In genomic region chrX:104324461-104324860, GRCh38 we compare ENCODE assay signal across 21 cellular contexts.
"Had no signal": no experiment of that assay in that cellular context is flagged by ENCODE, and none has a peak within 500 bp of the region (broad histone marks: within the 10 kb centered on the region; RNA-seq: fewer than 3 reads in every experiment).

No MANE protein-coding gene starts in this region.

- H3K4me1 ChIP-seq: colonic mucosa, heart left ventricle, lower lobe of right lung, neural progenitor cell, stomach, suprapubic skin, tibial nerve, uterus had no signal

- FAIRE-seq: bronchial epithelial cell had no signal

- H3K27me3 Mint-ChIP-seq: activated CD4-positive, alpha-beta memory T cell treated with anti-CD3 and anti-CD28 coated beads for 36 hours; activated naive CD8-positive, alpha-beta T cell treated with anti-CD3 and anti-CD28 coated beads for 36 hours; stimulated activated memory B cell treated with anti-CD40 and anti-IgM and Interleukin-4, amounts not matched to agents 10 μg/mL and 1 μg/mL and 100 μg/mL, for 72 hours had no signal

- H3K4me3 Mint-ChIP-seq: activated CD4-positive, alpha-beta memory T cell treated with anti-CD3 and anti-CD28 coated beads for 36 hours; activated naive CD8-positive, alpha-beta T cell treated with anti-CD3 and anti-CD28 coated beads for 36 hours; mesothelial cell of epicardium; naive thymus-derived CD8-positive, alpha-beta T cell; neural progenitor cell; stimulated activated memory B cell treated with anti-CD40 and anti-IgM and Interleukin-4, amounts not matched to agents 10 μg/mL and 1 μg/mL and 100 μg/mL, for 72 hours had no signal

- H3K9me3 Mint-ChIP-seq: activated CD4-positive, alpha-beta memory T cell treated with anti-CD3 and anti-CD28 coated beads for 36 hours; activated naive CD8-positive, alpha-beta T cell treated with anti-CD3 and anti-CD28 coated beads for 36 hours; stimulated activated memory B cell treated with anti-CD40 and anti-IgM and Interleukin-4, amounts not matched to agents 10 μg/mL and 1 μg/mL and 100 μg/mL, for 72 hours had no signal

- H3K36me3 Mint-ChIP-seq: activated CD4-positive, alpha-beta memory T cell treated with anti-CD3 and anti-CD28 coated beads for 36 hours; activated naive CD8-positive, alpha-beta T cell treated with anti-CD3 and anti-CD28 coated beads for 36 hours; mesothelial cell of epicardium; neural progenitor cell; stimulated activated memory B cell treated with anti-CD40 and anti-IgM and Interleukin-4, amounts not matched to agents 10 μg/mL and 1 μg/mL and 100 μg/mL, for 72 hours had no signal

- H3K27ac Mint-ChIP-seq: activated CD4-positive, alpha-beta memory T cell treated with anti-CD3 and anti-CD28 coated beads for 36 hours; activated naive CD8-positive, alpha-beta T cell treated with anti-CD3 and anti-CD28 coated beads for 36 hours; mesothelial cell of epicardium; neural progenitor cell; stimulated activated memory B cell treated with anti-CD40 and anti-IgM and Interleukin-4, amounts not matched to agents 10 μg/mL and 1 μg/mL and 100 μg/mL, for 72 hours had no signal

- H3K27me3 ChIP-seq: colonic mucosa, heart left ventricle, neural progenitor cell, stomach, suprapubic skin, uterus had no signal

- DNase-seq: activated CD4-positive, alpha-beta memory T cell treated with anti-CD3 and anti-CD28 coated beads for 36 hours; activated CD4-positive, alpha-beta T cell treated with anti-CD3 and anti-CD28 coated beads for 48 hours; activated naive CD4-positive, alpha-beta T cell treated with Interleukin-2 at 50 U/mL for 16 hours; activated naive CD8-positive, alpha-beta T cell treated with anti-CD3 and anti-CD28 coated beads for 36 hours; activated T-cell treated with anti-CD3 and anti-CD28 coated beads, Interleukin-2, amount 50 U/mL, for 48 hours; colonic mucosa; heart left ventricle; lower lobe of right lung; naive thymus-derived CD8-positive, alpha-beta T cell; stimulated activated CD4-positive, alpha-beta T cell treated with anti-CD3 and anti-CD28 coated beads, Interleukin-15, amount 100 ng/mL, for 24 hours; stomach; T-helper 9 cell; uterus had no signal

- H3K9me3 ChIP-seq: colonic mucosa, heart left ventricle, lower lobe of right lung, stomach, suprapubic skin, tibial nerve, uterus had no signal

- H3K4me1 Mint-ChIP-seq: activated naive CD8-positive, alpha-beta T cell treated with anti-CD3 and anti-CD28 coated beads for 36 hours; mesothelial cell of epicardium; naive thymus-derived CD8-positive, alpha-beta T cell; neural progenitor cell; stimulated activated memory B cell treated with anti-CD40 and anti-IgM and Interleukin-4, amounts not matched to agents 10 μg/mL and 1 μg/mL and 100 μg/mL, for 72 hours had no signal

- H3K27ac ChIP-seq: colonic mucosa, heart left ventricle, lower lobe of right lung, neural progenitor cell, stomach, suprapubic skin, tibial nerve, uterus had no signal

- H3K4me3 ChIP-seq: colonic mucosa, heart left ventricle, lower lobe of right lung, neural progenitor cell, smooth muscle cell, stomach, suprapubic skin, tibial nerve, uterus had no signal

- ATAC-seq: heart left ventricle; lower lobe of right lung; naive thymus-derived CD8-positive, alpha-beta T cell; sciatic nerve; stimulated activated memory B cell treated with anti-CD40 and anti-IgM and Interleukin-4, amounts not matched to agents 10 μg/mL and 1 μg/mL and 100 μg/mL, for 72 hours had no signal

- H3K36me3 ChIP-seq: colonic mucosa, heart left ventricle, lower lobe of right lung, neural progenitor cell, stomach, suprapubic skin, tibial nerve, uterus had no signal
